In genomic region chr22:44288951-44289350, GRCh38 we compare ENCODE assay signal across 19 cellular contexts. TPM values are rescaled to one million over a fixed set of nuclear protein-coding genes. Genes with fewer than 3 reads are reported as not detected.
"Had no signal": no experiment of that assay in that cellular context is flagged by ENCODE, and none has a peak within 500 bp of the region (broad histone marks: within the 10 kb centered on the region; RNA-seq: fewer than 3 reads in every experiment).

No MANE protein-coding gene starts in this region.

- H3K27ac ChIP-seq: ascending aorta, epithelial cell of prostate, gastroesophageal sphincter, heart right ventricle, spleen, testis, upper lobe of left lung had no signal

- H3K36me3 ChIP-seq: ascending aorta, breast epithelium, gastroesophageal sphincter, heart right ventricle, spleen, upper lobe of left lung had no signal

- ATAC-seq: activated naive CD8-positive, alpha-beta T cell treated with anti-CD3 and anti-CD28 coated beads, Interleukin-2, amount 50 U/mL, for 24 hours; activated T-helper 17 cell treated with anti-CD3 and anti-CD28 coated beads, Interleukin-2, amount 50 U/mL, for 72 hours; gastroesophageal sphincter; heart right ventricle; naive thymus-derived CD8-positive, alpha-beta T cell; stimulated activated naive CD8-positive, alpha-beta T cell treated with anti-CD3 and anti-CD28 coated beads, Interleukin-15, amount 100 ng/mL, for 72 hours; T-cell had no signal

- H3K27me3 ChIP-seq: ascending aorta, testis, upper lobe of left lung had no signal

- H3K4me1 ChIP-seq: ascending aorta, breast epithelium, gastroesophageal sphincter, testis, upper lobe of left lung had no signal

- DNase-seq: activated CD4-positive, alpha-beta T cell treated with anti-CD3 and anti-CD28 coated beads for 1 hour; activated CD4-positive, alpha-beta T cell treated with anti-CD3 and anti-CD28 coated beads, Interleukin-2, amount 50 U/mL, for 4 hours; activated naive CD4-positive, alpha-beta T cell treated with Interleukin-2 at 50 U/mL for 16 hours; activated naive CD8-positive, alpha-beta T cell treated with anti-CD3 and anti-CD28 coated beads, Interleukin-2, amount 50 U/mL, for 24 hours; dermis blood vessel endothelial cell; heart right ventricle; naive thymus-derived CD8-positive, alpha-beta T cell; spleen; stimulated activated naive CD8-positive, alpha-beta T cell treated with anti-CD3 and anti-CD28 coated beads, Interleukin-15, amount 100 ng/mL, for 72 hours; T-cell; T-helper 9 cell; testis; upper lobe of left lung had no signal

- H3K4me3 ChIP-seq: ascending aorta, breast epithelium, gastroesophageal sphincter, heart right ventricle, spleen, testis, upper lobe of left lung had no signal

- H3K9me3 ChIP-seq: breast epithelium, testis, upper lobe of left lung had no signal

RNA-seq across cellular contexts. Expression of gene SHISAL1, which starts 23.8 kb away (rescaled TPM):
- total RNA-seq: activated T-helper 17 cell treated with anti-CD3 and anti-CD28 coated beads, Interleukin-2, amount 50 U/mL, for 72 hours; dermis blood vessel endothelial cell; mononuclear cell; naive thymus-derived CD8-positive, alpha-beta T cell had no signal
- polyA plus RNA-seq: naive thymus-derived CD8-positive, alpha-beta T cell had no signal
